In the genomic region with DNA sequence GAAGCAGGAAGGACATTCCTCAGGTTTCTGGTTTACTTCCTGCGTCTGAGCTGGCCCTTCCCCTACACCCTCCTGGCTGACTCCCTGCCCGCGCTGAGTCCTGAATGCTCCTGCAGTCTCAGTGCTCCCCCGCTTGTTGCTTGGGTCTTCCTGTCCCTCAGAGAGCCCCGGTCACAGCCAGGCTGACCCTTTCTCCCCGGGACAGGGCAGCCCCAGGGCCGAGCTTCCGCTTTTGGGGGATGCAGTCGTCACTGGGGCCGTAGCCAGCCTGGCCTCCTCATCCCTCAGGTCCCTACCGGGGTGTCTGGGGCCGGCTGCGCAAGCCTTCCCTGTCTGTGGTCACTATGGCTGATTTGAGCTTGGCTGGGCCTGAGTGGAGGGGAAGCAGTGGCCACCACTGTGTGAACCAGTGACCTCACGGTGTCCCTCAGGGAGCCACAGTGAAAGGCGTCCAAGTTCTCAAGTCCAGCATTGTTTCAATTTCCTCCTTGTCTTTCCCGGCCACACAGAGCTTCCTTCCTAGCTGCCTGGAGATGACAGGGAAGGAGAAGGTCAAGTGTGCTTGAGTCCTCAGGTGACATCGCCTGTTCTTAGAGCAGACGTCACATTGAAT, we compare ENCODE assay signal across 11 cellular contexts. TPM values are rescaled to one million over a fixed set of nuclear protein-coding genes. Genes with fewer than 3 reads are reported as not detected.
DNase-seq lines count a peak whose midpoint lies in the region; ATAC-seq lines count a peak whose summit lies in the region.
"Had no signal": no experiment of that assay in that cellular context is flagged by ENCODE, and none has a peak within 500 bp of the region (broad histone marks: within the 10 kb centered on the region; RNA-seq: fewer than 3 reads in every experiment).

No MANE protein-coding gene starts in this region.

- H3K36me3 Mint-ChIP-seq in activated CD4-positive, alpha-beta T cell treated with anti-CD3 and anti-CD28 coated beads, Interleukin-2, amount 10 ng/mL, durations not matched to agents 7 days and 5 days (ENCODE audit: low read depth) = peaks cover 77% of the 10 kb centered on the region
- H3K36me3 Mint-ChIP-seq in activated T-cell treated with anti-CD3 and anti-CD28 coated beads, Interleukin-2, amount 50 U/mL, for 72 hours (ENCODE audit: insufficient read depth in 2 of 2) = peaks cover 27% of the 10 kb centered on the region in 2 donors
- H3K36me3 Mint-ChIP-seq in stimulated activated effector memory CD8-positive, alpha-beta T cell treated with anti-CD3 and anti-CD28 coated beads, Interleukin-12 subunit alpha, Interleukin-12 subunit beta, amount 100 ng/mL, for 72 hours = peaks cover 86% of the 10 kb centered on the region

- H3K4me3 Mint-ChIP-seq in activated CD4-positive, alpha-beta T cell treated with anti-CD3 and anti-CD28 coated beads, Interleukin-2, amount 10 ng/mL, durations not matched to agents 7 days and 5 days = no peak overlapping the region
- no peak overlapping the region for H3K4me3 Mint-ChIP-seq in activated T-cell treated with anti-CD3 and anti-CD28 coated beads, Interleukin-2, amount 50 U/mL, for 72 hours
- no peak overlapping the region for H3K4me3 Mint-ChIP-seq in stimulated activated effector memory CD8-positive, alpha-beta T cell treated with anti-CD3 and anti-CD28 coated beads, Interleukin-12 subunit alpha, Interleukin-12 subunit beta, amount 100 ng/mL, for 72 hours

- H3K4me1 Mint-ChIP-seq in activated CD4-positive, alpha-beta T cell treated with anti-CD3 and anti-CD28 coated beads, Interleukin-2, amount 10 ng/mL, durations not matched to agents 7 days and 5 days = peaks cover 52% of the 10 kb centered on the region
- H3K4me1 Mint-ChIP-seq in activated T-cell treated with anti-CD3 and anti-CD28 coated beads, Interleukin-2, amount 50 U/mL, for 72 hours (ENCODE audit: low read depth) = peaks cover 31% of the 10 kb centered on the region
- H3K4me1 Mint-ChIP-seq in stimulated activated effector memory CD8-positive, alpha-beta T cell treated with anti-CD3 and anti-CD28 coated beads, Interleukin-12 subunit alpha, Interleukin-12 subunit beta, amount 100 ng/mL, for 72 hours = peaks cover 52% of the 10 kb centered on the region

- CTCF ChIA-PET in activated CD4-positive, alpha-beta T cell treated with anti-CD3 and anti-CD28 coated beads, Interleukin-2, amount 10 ng/mL, durations not matched to agents 7 days and 5 days (lab: Charles Lee) = no interaction called here

- no peak for DNase-seq in activated CD4-positive, alpha-beta T cell treated with anti-CD3 and anti-CD28 coated beads, Interleukin-2, amount 10 ng/mL, durations not matched to agents 7 days and 5 days
- DNase-seq in activated CD4-positive, alpha-beta T cell treated with anti-CD3 and anti-CD28 coated beads for 48 hours = no peak
- DNase-seq in activated T-cell treated with anti-CD3 and anti-CD28 coated beads, Interleukin-2, amount 50 U/mL, for 72 hours = no peak
- DNase-seq in islet precursor cell = peak; percentile 69
- DNase-seq in stimulated activated effector memory CD8-positive, alpha-beta T cell treated with anti-CD3 and anti-CD28 coated beads, Interleukin-12 subunit alpha, Interleukin-12 subunit beta, amount 100 ng/mL, for 72 hours (ENCODE audit: low spot score in 2 of 2) = no peak
- no peak for DNase-seq in GOT3 (lab: John Stamatoyannopoulos, UW)
- no peak for DNase-seq in effector CD4-positive, alpha-beta T cell
- DNase-seq: esophagus squamous epithelium, NCI-H1930, WERI-Rb-1 had no signal

- peak overlapping the region; percentile 46 for H3K27ac Mint-ChIP-seq in activated CD4-positive, alpha-beta T cell treated with anti-CD3 and anti-CD28 coated beads, Interleukin-2, amount 10 ng/mL, durations not matched to agents 7 days and 5 days
- H3K27ac Mint-ChIP-seq in activated T-cell treated with anti-CD3 and anti-CD28 coated beads, Interleukin-2, amount 50 U/mL, for 72 hours = peak overlapping the region; percentile 12
- H3K27ac Mint-ChIP-seq in stimulated activated effector memory CD8-positive, alpha-beta T cell treated with anti-CD3 and anti-CD28 coated beads, Interleukin-12 subunit alpha, Interleukin-12 subunit beta, amount 100 ng/mL, for 72 hours = peak overlapping the region; percentile 80

- H3K9me3 Mint-ChIP-seq in activated CD4-positive, alpha-beta T cell treated with anti-CD3 and anti-CD28 coated beads, Interleukin-2, amount 10 ng/mL, durations not matched to agents 7 days and 5 days = peaks cover 10% of the 10 kb centered on the region
- H3K9me3 Mint-ChIP-seq in activated T-cell treated with anti-CD3 and anti-CD28 coated beads, Interleukin-2, amount 50 U/mL, for 72 hours = peaks cover 4 to 9% of the 10 kb centered on the region in 2 donors
- H3K9me3 Mint-ChIP-seq in stimulated activated effector memory CD8-positive, alpha-beta T cell treated with anti-CD3 and anti-CD28 coated beads, Interleukin-12 subunit alpha, Interleukin-12 subunit beta, amount 100 ng/mL, for 72 hours = peaks cover 6% of the 10 kb centered on the region

- H3K27me3 Mint-ChIP-seq in activated CD4-positive, alpha-beta T cell treated with anti-CD3 and anti-CD28 coated beads, Interleukin-2, amount 10 ng/mL, durations not matched to agents 7 days and 5 days = no peaks in the 10 kb centered on the region
- no peaks in the 10 kb centered on the region for H3K27me3 Mint-ChIP-seq in activated T-cell treated with anti-CD3 and anti-CD28 coated beads, Interleukin-2, amount 50 U/mL, for 72 hours (ENCODE audit: low read depth)

- POLR2A ChIA-PET in activated CD4-positive, alpha-beta T cell treated with anti-CD3 and anti-CD28 coated beads, Interleukin-2, amount 10 ng/mL, durations not matched to agents 7 days and 5 days (lab: Charles Lee) = no interaction called here

- no peak for ATAC-seq in activated T-cell treated with anti-CD3 and anti-CD28 coated beads, Interleukin-2, amount 50 U/mL, for 72 hours (replicated peaks in 1 of 2)
- no peak for ATAC-seq in stimulated activated effector memory CD8-positive, alpha-beta T cell treated with anti-CD3 and anti-CD28 coated beads, Interleukin-12 subunit alpha, Interleukin-12 subunit beta, amount 100 ng/mL, for 72 hours
- ATAC-seq in GM19452 (IDR thresholded peaks at IDR 0.05; ENCODE audit: unreplicated experiment) = no peak

RNA-seq across cellular contexts. Expression of gene ASMTL, which starts 34.1 kb away (rescaled TPM):
- total RNA-seq in activated CD4-positive, alpha-beta T cell treated with anti-CD3 and anti-CD28 coated beads, Interleukin-2, amount 10 ng/mL, durations not matched to agents 7 days and 5 days = 10 to 100 TPM; 30.7 to 33.9 TPM
- 100 to 1,000 TPM in 1 of 2 donors, 10 to 100 TPM in 1; 70.4 to 101 TPM for total RNA-seq in activated T-cell treated with anti-CD3 and anti-CD28 coated beads, Interleukin-2, amount 50 U/mL, for 72 hours

RNA-seq across cellular contexts. Expression of gene P2RY8, which starts 50.1 kb away (rescaled TPM):
- total RNA-seq in activated CD4-positive, alpha-beta T cell treated with anti-CD3 and anti-CD28 coated beads, Interleukin-2, amount 10 ng/mL, durations not matched to agents 7 days and 5 days = 100 to 1,000 TPM in 1 of 2 experiments, 10 to 100 TPM in 1; 99.1 to 107 TPM
- total RNA-seq in activated T-cell treated with anti-CD3 and anti-CD28 coated beads, Interleukin-2, amount 50 U/mL, for 72 hours = 10 to 100 TPM; 40.1 to 45.7 TPM

Comparison
In these comparisons a context has a peak if more than half of its experiments do, and no peak if none do; other contexts are left out.
1. H3K27ac Mint-ChIP-seq: peak in every context shown above with its lines; median percentile 80 in stimulated activated effector memory CD8-positive, alpha-beta T cell treated with anti-CD3 and anti-CD28 coated beads, Interleukin-12 subunit alpha, Interleukin-12 subunit beta, amount 100 ng/mL, for 72 hours; 46 in activated CD4-positive, alpha-beta T cell treated with anti-CD3 and anti-CD28 coated beads, Interleukin-2, amount 10 ng/mL, durations not matched to agents 7 days and 5 days; 12 in activated T-cell treated with anti-CD3 and anti-CD28 coated beads, Interleukin-2, amount 50 U/mL, for 72 hours.